ENCODE assay signal across 10 cellular contexts in the genomic region with DNA sequence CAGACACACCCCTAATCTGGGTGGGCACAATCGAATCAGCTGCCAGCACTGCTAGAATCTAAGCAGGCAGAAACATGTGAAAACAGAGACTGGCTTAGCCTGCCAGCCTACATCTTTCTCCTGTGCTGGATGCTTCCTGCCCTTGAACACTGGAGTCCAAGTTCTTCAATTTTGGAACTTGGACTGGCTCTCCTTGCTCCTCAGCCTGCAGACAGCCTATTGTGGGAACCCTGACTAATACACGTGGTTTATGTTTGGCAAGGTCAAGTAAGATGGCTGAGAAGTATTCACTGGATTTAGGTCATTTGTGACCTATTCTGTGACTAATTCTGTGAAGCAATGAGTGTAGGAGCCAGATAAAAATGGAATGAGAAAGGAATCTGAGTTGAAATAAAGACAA. TPM values are rescaled to one million over a fixed set of nuclear protein-coding genes. Genes with fewer than 3 reads are reported as not detected.
DNase-seq lines count a peak whose midpoint lies in the region; ATAC-seq and TF ChIP-seq lines count a peak whose summit lies in the region.
"Had no signal": no experiment of that assay in that cellular context is flagged by ENCODE, and none has a peak within 500 bp of the region (broad histone marks: within the 10 kb centered on the region; RNA-seq: fewer than 3 reads in every experiment).

No MANE protein-coding gene starts in this region.

- intact Hi-C loops in vagina (cut with DNase I) (no loop called here), spleen (cut with DNase I; ENCODE audit: low total_unique reads) (no loop called here)

- H3K27me3 ChIP-seq in right atrium auricular region = no peaks in the 10 kb centered on the region
- H3K27me3 ChIP-seq in vagina = no peaks in the 10 kb centered on the region
- H3K27me3 ChIP-seq in spleen (replicated peaks in 1 of 7) = no peaks in the 10 kb centered on the region

- H3K36me3 ChIP-seq in right atrium auricular region (peaks cover 5% of the 10 kb centered on the region), vagina (peaks cover 0 to 5% of the 10 kb centered on the region in 2 donors), spleen (peaks cover 0 to 27% (median 0%) of the 10 kb centered on the region in 6 donors)

- peak overlapping the region in 3 of 5 experiments; percentile 6 to 68 (median 28) for H3K27ac Mint-ChIP-seq in brain
- H3K27ac Mint-ChIP-seq: endodermal cell, WTC11 had no signal

- no peak for TF ChIP-seq CTCF in brain (conservative IDR thresholded peaks at IDR 0.05)
- TF ChIP-seq CTCF in right atrium auricular region (IDR thresholded peaks at IDR 0.05) = no peak
- no peak for TF ChIP-seq CTCF in vagina (IDR thresholded peaks at IDR 0.05)
- no peak for TF ChIP-seq CTCF in spleen (IDR thresholded peaks at IDR 0.05 in 8 of 11, conservative IDR thresholded peaks at IDR 0.05 in 3 of 11)

- H3K27me3 Mint-ChIP-seq in brain = no peaks in the 10 kb centered on the region

- no peak overlapping the region for H3K4me3 Mint-ChIP-seq in brain
- H3K4me3 Mint-ChIP-seq: endodermal cell, WTC11 had no signal

- 43 to 85% (median 65%) methylated on average over 2 of the region's 2 CpGs for WGBS in spleen, 5 donors

- H3K4me3 ChIP-seq in right atrium auricular region (no peak overlapping the region), vagina (no peak overlapping the region), spleen (no peak overlapping the region)

- TF ChIP-seq POLR2A in vagina (IDR thresholded peaks at IDR 0.05) (no peak), spleen (IDR thresholded peaks at IDR 0.05) (no peak)

- H3K4me1 Mint-ChIP-seq in brain = peaks cover 6% of the 10 kb centered on the region
- H3K4me1 Mint-ChIP-seq: WTC11 had no signal

- peak overlapping the region; percentile 37 to 75 for H3K27ac ChIP-seq in right atrium auricular region
- peak overlapping the region; percentile 3 for H3K27ac ChIP-seq in vagina
- H3K27ac ChIP-seq in spleen = no peak overlapping the region

- peak; percentile 70 for DNase-seq in HT1080 (ENCODE audit: low read depth)
- peak; percentile 73 for DNase-seq in right atrium auricular region (ENCODE audit: low spot score)
- peak in 1 of 2 donors; percentile 89 for DNase-seq in vagina (ENCODE audit: extremely low spot score in 2 of 2)
- no peak for DNase-seq in retina
- DNase-seq in spleen = no peak
- DNase-seq: endodermal cell, NCI-H1436 had no signal

- ATAC-seq in HG03469 (IDR thresholded peaks at IDR 0.05; ENCODE audit: unreplicated experiment) = no peak
- ATAC-seq: WTC11 had no signal

- peaks cover 0 to 6% of the 10 kb centered on the region in 2 donors for H3K4me1 ChIP-seq in right atrium auricular region
- H3K4me1 ChIP-seq in vagina = no peaks in the 10 kb centered on the region
- no peaks in the 10 kb centered on the region for H3K4me1 ChIP-seq in spleen

- no peaks in the 10 kb centered on the region for H3K9me3 ChIP-seq in right atrium auricular region
- no peaks in the 10 kb centered on the region for H3K9me3 ChIP-seq in vagina
- H3K9me3 ChIP-seq in spleen = no peaks in the 10 kb centered on the region

- peaks cover 72% of the 10 kb centered on the region for H3K36me3 Mint-ChIP-seq in brain

- H3K9me3 Mint-ChIP-seq in brain = peaks cover 2 to 14% (median 8%) of the 10 kb centered on the region in 5 experiments

RNA-seq across cellular contexts. Expression of gene GPR135, which starts 11.0 kb away (rescaled TPM):
- 0.84 and 1.0 TPM in 2 replicates for total RNA-seq in HT1080 (2014; rRNA removed; shearing (Covaris generic))
- 0.37 and 0.38 TPM in 2 replicates for polyA plus RNA-seq in HT1080 (2015; cell fraction: cytosol; rRNA removed)
- polyA plus RNA-seq in HT1080 (2015; cell fraction: nucleus; rRNA removed) = 6.1 and 9.6 TPM in 2 replicates
- polyA plus RNA-seq in brain (ENCODE audit: insufficient read depth, low read depth, low replicate concordance) = 0.53 TPM
- 1 to 10 TPM; 4.1 to 5.0 TPM for total RNA-seq in right atrium auricular region
- 6.4 TPM for total RNA-seq in vagina
- 1 to 10 TPM; 1.8 to 8.3 (median 3.3) TPM for total RNA-seq in spleen
- polyA plus RNA-seq in spleen = under 1 TPM; 0.27 to 0.45 (median 0.37) TPM

RNA-seq across cellular contexts. Expression of gene L3HYPDH, which starts 30.1 kb away (rescaled TPM):
- 39.9 and 41.6 TPM in 2 replicates for total RNA-seq in HT1080 (2014; rRNA removed; shearing (Covaris generic))
- polyA plus RNA-seq in HT1080 (2015; cell fraction: cytosol; rRNA removed) = 43.8 and 44.5 TPM in 2 replicates
- 219 and 249 TPM in 2 replicates for polyA plus RNA-seq in HT1080 (2015; cell fraction: nucleus; rRNA removed)
- 1.8 TPM for polyA plus RNA-seq in brain (ENCODE audit: insufficient read depth, low read depth, low replicate concordance)
- 10 to 100 TPM; 26.5 to 29.8 TPM for total RNA-seq in right atrium auricular region
- 103 TPM for total RNA-seq in vagina
- 10 to 100 TPM; 24.8 to 71.8 (median 39.2) TPM for total RNA-seq in spleen
- 10 to 100 TPM; 39.9 to 50.2 (median 49.7) TPM for polyA plus RNA-seq in spleen

RNA-seq across cellular contexts. Expression of gene JKAMP, which starts 30.2 kb away (rescaled TPM):
- total RNA-seq in HT1080 (2014; rRNA removed; shearing (Covaris generic)) = 54.4 and 77.1 TPM in 2 replicates
- polyA plus RNA-seq in HT1080 (2015; cell fraction: cytosol; rRNA removed) = 77.5 and 91.6 TPM in 2 replicates
- 123 and 165 TPM in 2 replicates for polyA plus RNA-seq in HT1080 (2015; cell fraction: nucleus; rRNA removed)
- polyA plus RNA-seq in brain (ENCODE audit: insufficient read depth, low read depth, low replicate concordance) = 33.1 TPM
- 10 to 100 TPM; 38.0 to 66.0 TPM for total RNA-seq in right atrium auricular region
- 45.9 TPM for total RNA-seq in vagina
- 10 to 100 TPM; 28.5 to 92.2 (median 40.4) TPM for total RNA-seq in spleen
- polyA plus RNA-seq in spleen = 10 to 100 TPM; 18.9 to 23.4 (median 21.9) TPM

Comparison
In these comparisons a context has a peak if more than half of its experiments do, and no peak if none do; other contexts are left out.
1. DNase-seq: peak in HT1080 (single experiment) and right atrium auricular region (single experiment); none in retina (single experiment) and spleen (single experiment).
2. H3K27ac ChIP-seq: peak in right atrium auricular region (2 of 2) and vagina (single experiment); none in spleen (0 of 8).